Comparison of ENCODE assay signal across 19 cellular contexts in the genomic region with DNA sequence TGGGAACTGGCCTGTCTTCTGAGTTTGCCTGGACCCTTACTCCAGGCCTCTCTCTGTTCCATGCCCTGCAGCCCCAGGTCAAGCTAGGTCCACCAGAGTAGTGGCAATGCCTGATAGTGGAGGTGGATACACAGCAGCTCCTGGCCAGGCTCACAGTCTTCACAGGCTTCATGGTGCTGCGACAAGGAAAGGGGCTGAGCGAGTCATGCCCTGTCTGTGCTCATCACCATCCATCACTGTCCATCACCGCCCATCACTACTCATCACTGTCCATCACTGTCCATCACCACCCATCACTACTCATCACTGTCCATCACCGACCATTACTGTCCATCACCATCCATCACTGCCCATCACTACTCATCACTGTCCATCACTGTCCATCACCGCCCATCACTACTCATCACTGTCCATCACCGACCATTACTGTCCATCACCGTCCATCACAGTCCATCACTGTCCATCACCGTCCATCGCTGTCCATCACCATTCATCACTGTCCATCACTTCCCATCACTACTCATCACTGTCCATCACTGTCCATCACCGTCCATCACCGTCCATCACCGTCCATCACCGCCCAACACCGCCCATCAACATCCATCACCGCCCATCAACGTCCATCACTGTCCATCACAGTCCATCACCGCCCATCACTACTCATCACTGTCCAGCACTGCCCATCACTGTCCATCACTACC. TPM values are rescaled to one million over a fixed set of nuclear protein-coding genes. Genes with fewer than 3 reads are reported as not detected.
A peak's percentile ranks its signal among the peaks of the same experiment; 100 is the strongest.
DNase-seq lines count a peak whose midpoint lies in the region; ATAC-seq and TF ChIP-seq lines count a peak whose summit lies in the region.
"Had no signal": no experiment of that assay in that cellular context is flagged by ENCODE, and none has a peak within 500 bp of the region (broad histone marks: within the 10 kb centered on the region; RNA-seq: fewer than 3 reads in every experiment).

No MANE protein-coding gene starts in this region.

- no peaks in the 10 kb centered on the region for H3K27me3 ChIP-seq in Peyer's patch

- DNase-seq in activated CD8-positive, alpha-beta memory T cell treated with anti-CD3 and anti-CD28 coated beads for 24 hours: peak; percentile 5
- DNase-seq in activated CD8-positive, alpha-beta memory T cell treated with anti-CD3 and anti-CD28 coated beads, Interleukin-2, amount 50 U/mL, for 48 hours: no peak
- DNase-seq in ecto neural progenitor cell (ENCODE audit: low spot score) (peak; percentile 36), posterior vena cava (ENCODE audit: low spot score) (peak; percentile 47), ureter (ENCODE audit: low spot score) (peak; percentile 15), Peyer's patch (no peak), NCI-H510A (lab: John Stamatoyannopoulos, UW) (no peak)
- DNase-seq: CD8-positive, alpha-beta memory T cell; DMS 273 treated with DMSO at 0.1 percent for 48 hours; EL; MV-4-11; NCI-H1436; NCI-H2029 treated with DMSO at 0.1 percent for 48 hours; NCI-H510A treated with DMSO at 0.1 percent for 48 hours; SHP77 treated with DMSO at 0.1 percent for 48 hours had no signal

- intact Hi-C loops in posterior vena cava (cut with DNase I): no loop called here

- no peak for TF ChIP-seq CTCF in Peyer's patch (IDR thresholded peaks at IDR 0.05)

- TF ChIP-seq POLR2A in Peyer's patch (IDR thresholded peaks at IDR 0.05): no peak

- H3K4me1 ChIP-seq in Peyer's patch: no peaks in the 10 kb centered on the region

- H3K27ac ChIP-seq in Peyer's patch: no peak overlapping the region
- H3K27ac ChIP-seq: 22Rv1 had no signal

- H3K36me3 ChIP-seq in Peyer's patch: no peaks in the 10 kb centered on the region

- ATAC-seq in HG03442 (IDR thresholded peaks at IDR 0.05; ENCODE audit: unreplicated experiment): no peak

- no peak overlapping the region for H3K4me3 ChIP-seq in Peyer's patch

- H3K9me3 ChIP-seq in Peyer's patch: no peaks in the 10 kb centered on the region

RNA-seq across cellular contexts. Expression of a gene that starts 57.1 kb away (rescaled TPM):
- total RNA-seq in posterior vena cava (not detected), ureter (not detected), Peyer's patch (not detected)
- total RNA-seq: CD8-positive, alpha-beta memory T cell; H9; HT-29 had no signal

Comparison
In these comparisons a context has a peak if more than half of its experiments do, and no peak if none do; other contexts are left out.
1. DNase-seq: peak in activated CD8-positive, alpha-beta memory T cell treated with anti-CD3 and anti-CD28 coated beads for 24 hours (single experiment), ecto neural progenitor cell (single experiment), posterior vena cava (single experiment) and ureter (single experiment); none in activated CD8-positive, alpha-beta memory T cell treated with anti-CD3 and anti-CD28 coated beads, Interleukin-2, amount 50 U/mL, for 48 hours (single experiment), Peyer's patch (0 of 3) and NCI-H510A (single experiment).